10 cellular contexts compared by ENCODE assay signal in genomic region chr11:78202733-78203167, GRCh38.
DNase-seq lines count a peak whose midpoint lies in the region; ATAC-seq and TF ChIP-seq lines count a peak whose summit lies in the region.
"Had no signal": no experiment of that assay in that cellular context is flagged by ENCODE, and none has a peak within 500 bp of the region (broad histone marks: within the 10 kb centered on the region; RNA-seq: fewer than 3 reads in every experiment).

No MANE protein-coding gene starts in this region.

- H3K9ac ChIP-seq in duodenal mucosa (ENCODE audit: low read depth in 1 of 2, low read length in 2 of 2): no peak overlapping the region

- CTCF ChIA-PET in RWPE1 (lab: Yijun Ruan, JAX): no interaction called here

- H3K27me3 ChIP-seq in duodenal mucosa (ENCODE audit: control insufficient read depth in 1 of 2, insufficient read depth in 2 of 2, low read length in 2 of 2): no peaks in the 10 kb centered on the region

- POLR2A ChIA-PET in RWPE1 (lab: Yijun Ruan, JAX; ENCODE audit: low non-redundant PET): no interaction called here

- no peak for TF ChIP-seq CTCF in RWPE1 (conservative IDR thresholded peaks at IDR 0.05; ENCODE audit: low read depth)

- ATAC-seq in HG02763 (IDR thresholded peaks at IDR 0.05; ENCODE audit: unreplicated experiment): no peak
- ATAC-seq in HG02571 (IDR thresholded peaks at IDR 0.05; ENCODE audit: unreplicated experiment): no peak
- ATAC-seq: left cardiac atrium had no signal

- H3K9me3 ChIP-seq in duodenal mucosa (ENCODE audit: control insufficient read depth in 1 of 2, low read length in 2 of 2): no peaks in the 10 kb centered on the region

- H3K36me3 ChIP-seq in duodenal mucosa (ENCODE audit: control insufficient read depth in 1 of 2, insufficient read depth in 2 of 2, low read length in 2 of 2): peaks cover 2 to 35% of the 10 kb centered on the region in 2 donors

- DNase-seq in HuH-7 (ENCODE audit: low spot score) (peak; percentile 52), RWPE1 (ENCODE audit: low spot score) (no peak), NCI-H1092 (lab: John Stamatoyannopoulos, UW) (no peak)
- DNase-seq in activated CD4-positive, alpha-beta T cell treated with anti-CD3 and anti-CD28 coated beads, Interleukin-2, amount 50 U/mL, for 1 hour: peak; percentile 64
- DNase-seq in stimulated activated CD8-positive, alpha-beta memory T cell treated with anti-CD3 and anti-CD28 coated beads, Interleukin-4, amount 100 ng/mL, for 1 hour (ENCODE audit: low read depth in 2 of 2, low spot score in 1 of 2): peak; percentile 16 to 28
- DNase-seq: left cardiac atrium, NCI-H510A treated with DMSO at 0.1 percent for 48 hours had no signal

- H3K4me1 ChIP-seq in duodenal mucosa (ENCODE audit: control insufficient read depth in 1 of 2, insufficient read depth in 2 of 2, low read length in 2 of 2): peaks cover 4 to 10% of the 10 kb centered on the region in 2 donors

- H3K27ac ChIP-seq in duodenal mucosa (ENCODE audit: low read depth, low read length): no peak overlapping the region
- H3K27ac ChIP-seq in RWPE1: no peak overlapping the region

- H3K4me3 ChIP-seq in duodenal mucosa (ENCODE audit: low read depth in 1 of 2, low read length in 2 of 2): peak overlapping the region; percentile 40 to 42

Comparison
In these comparisons a context has a peak if more than half of its experiments do, and no peak if none do; other contexts are left out.
1. DNase-seq: peak in HuH-7 (single experiment), activated CD4-positive, alpha-beta T cell treated with anti-CD3 and anti-CD28 coated beads, Interleukin-2, amount 50 U/mL, for 1 hour (single experiment) and stimulated activated CD8-positive, alpha-beta memory T cell treated with anti-CD3 and anti-CD28 coated beads, Interleukin-4, amount 100 ng/mL, for 1 hour (2 of 2); none in RWPE1 (single experiment) and NCI-H1092 (single experiment).